Comparison of ENCODE assay signal across 8 cellular contexts in genomic region chr1:51501218-51501630, GRCh38. TPM values are rescaled to one million over a fixed set of nuclear protein-coding genes. Genes with fewer than 3 reads are reported as not detected.
DNase-seq lines count a peak whose midpoint lies in the region; ATAC-seq and TF ChIP-seq lines count a peak whose summit lies in the region.
"Not testable (repeated sequence)": the region's sequence is repeated elsewhere in the genome, so short reads cannot be mapped to it uniquely, and the experiment has no call there.

No MANE protein-coding gene starts in this region.

- H3K4me2 ChIP-seq in BLaER1 treated with 17β-estradiol and CSF1 and Interleukin-3, amounts not matched to agents 10 nM and 100 nM: peak overlapping the region; percentile 53 to 79 (median 63)

- peaks cover 39 to 88% (median 70%) of the 10 kb centered on the region in 11 experiments for H3K36me3 ChIP-seq in BLaER1 treated with 17β-estradiol and CSF1 and Interleukin-3, amounts not matched to agents 10 nM and 100 nM

- peaks cover 68% of the 10 kb centered on the region for H3K36me3 Mint-ChIP-seq in activated T-cell treated with anti-CD3 and anti-CD28 coated beads, Interleukin-2, amount 50 U/mL, for 24 hours (ENCODE audit: low read depth)
- H3K36me3 Mint-ChIP-seq in natural killer cell treated with Interleukin-12 subunit alpha and Interleukin-12 subunit beta and Interleukin-15 and Interleukin-18, amount 100 ng/mL, for 72 hours: peaks cover 12% of the 10 kb centered on the region

- H3K27ac Mint-ChIP-seq in activated T-cell treated with anti-CD3 and anti-CD28 coated beads, Interleukin-2, amount 50 U/mL, for 24 hours: peak overlapping the region; percentile 82
- H3K27ac Mint-ChIP-seq in natural killer cell treated with Interleukin-12 subunit alpha and Interleukin-12 subunit beta and Interleukin-15 and Interleukin-18, amount 100 ng/mL, for 72 hours: peak overlapping the region; percentile 80 to 98

- not testable (repeated sequence) for H3K27me3 Mint-ChIP-seq in activated T-cell treated with anti-CD3 and anti-CD28 coated beads, Interleukin-2, amount 50 U/mL, for 24 hours; natural killer cell treated with Interleukin-12 subunit alpha and Interleukin-12 subunit beta and Interleukin-15 and Interleukin-18, amount 100 ng/mL, for 72 hours

- not testable (repeated sequence) for TF ChIP-seq POLR2A in NB4 (IDR thresholded peaks at IDR 0.05; ENCODE audit: extremely low read depth, insufficient read length)

- not testable (repeated sequence) for TF ChIP-seq CTCF in GM20000 (IDR thresholded peaks at IDR 0.05; ENCODE audit: extremely low read depth, missing control alignments); NB4 (IDR thresholded peaks at IDR 0.05; ENCODE audit: low read depth, low read length)

- peaks cover 73% of the 10 kb centered on the region for H3K4me1 Mint-ChIP-seq in activated T-cell treated with anti-CD3 and anti-CD28 coated beads, Interleukin-2, amount 50 U/mL, for 24 hours (ENCODE audit: low read depth)
- peaks cover 45 to 64% of the 10 kb centered on the region in 2 donors for H3K4me1 Mint-ChIP-seq in natural killer cell treated with Interleukin-12 subunit alpha and Interleukin-12 subunit beta and Interleukin-15 and Interleukin-18, amount 100 ng/mL, for 72 hours (ENCODE audit: low read depth in 2 of 2)

- peaks cover 13 to 35% (median 17%) of the 10 kb centered on the region in 10 experiments for H3K4me1 ChIP-seq in BLaER1 treated with 17β-estradiol and CSF1 and Interleukin-3, amounts not matched to agents 10 nM and 100 nM

- peaks cover 16 to 100% (median 44%) of the 10 kb centered on the region in 11 experiments; a peak in 16 of 22 replicates for H4K20me1 ChIP-seq in BLaER1 treated with 17β-estradiol and CSF1 and Interleukin-3, amounts not matched to agents 10 nM and 100 nM

- not testable (repeated sequence) for H3K9me3 Mint-ChIP-seq in activated T-cell treated with anti-CD3 and anti-CD28 coated beads, Interleukin-2, amount 50 U/mL, for 24 hours; natural killer cell treated with Interleukin-12 subunit alpha and Interleukin-12 subunit beta and Interleukin-15 and Interleukin-18, amount 100 ng/mL, for 72 hours

- peak; percentile 39 for DNase-seq in GM20000 (ENCODE audit: low spot score)
- DNase-seq in NB4 (ENCODE audit: low read depth): peak; percentile 32
- DNase-seq in activated T-cell treated with anti-CD3 and anti-CD28 coated beads, Interleukin-2, amount 50 U/mL, for 24 hours: peak; percentile 51
- DNase-seq in natural killer cell treated with Interleukin-12 subunit alpha and Interleukin-12 subunit beta and Interleukin-15 and Interleukin-18, amount 100 ng/mL, for 72 hours (ENCODE audit: low spot score): peak; percentile 81

- H3K9ac ChIP-seq in BLaER1 treated with 17β-estradiol and CSF1 and Interleukin-3, amounts not matched to agents 10 nM and 100 nM: peak overlapping the region in 6 of 11 experiments; percentile 9 to 56 (median 38); a peak in 8 of 22 replicates

- H3K27me3 ChIP-seq in BLaER1 treated with 17β-estradiol and CSF1 and Interleukin-3, amounts not matched to agents 10 nM and 100 nM: not testable (repeated sequence)

- peak overlapping the region in 2 of 10 experiments; percentile 15 to 32; a peak in 3 of 20 replicates for H3K4me3 ChIP-seq in BLaER1 treated with 17β-estradiol and CSF1 and Interleukin-3, amounts not matched to agents 10 nM and 100 nM
- H3K4me3 ChIP-seq in NB4 (ENCODE audit: low read depth, low read length): not testable (repeated sequence)

- H3K27ac ChIP-seq in BLaER1 treated with 17β-estradiol and CSF1 and Interleukin-3, amounts not matched to agents 10 nM and 100 nM: peak overlapping the region in 9 of 11 experiments; percentile 40 to 63 (median 56); a peak in 14 of 22 replicates

- H3K4me3 Mint-ChIP-seq in activated T-cell treated with anti-CD3 and anti-CD28 coated beads, Interleukin-2, amount 50 U/mL, for 24 hours: peak overlapping the region; percentile 61
- H3K4me3 Mint-ChIP-seq in natural killer cell treated with Interleukin-12 subunit alpha and Interleukin-12 subunit beta and Interleukin-15 and Interleukin-18, amount 100 ng/mL, for 72 hours: peak overlapping the region; percentile 75

- peak; percentile 63 for ATAC-seq in GM18858 (IDR thresholded peaks at IDR 0.05; ENCODE audit: unreplicated experiment)
- ATAC-seq in HG02763 (IDR thresholded peaks at IDR 0.05; ENCODE audit: unreplicated experiment): peak; percentile 68
- ATAC-seq in HG03196 (IDR thresholded peaks at IDR 0.05; ENCODE audit: unreplicated experiment): peak; percentile 63
- peak; percentile 88 to 96 for ATAC-seq in natural killer cell treated with Interleukin-12 subunit alpha and Interleukin-12 subunit beta and Interleukin-15 and Interleukin-18, amount 100 ng/mL, for 72 hours

- peaks cover 6 to 33% (median 24%) of the 10 kb centered on the region in 11 experiments; a peak in 20 of 22 replicates for H3K9me3 ChIP-seq in BLaER1 treated with 17β-estradiol and CSF1 and Interleukin-3, amounts not matched to agents 10 nM and 100 nM (replicated peaks in 1 of 11)

RNA-seq across cellular contexts. Expression of gene EPS15, which starts 17.8 kb away (rescaled TPM):
- total RNA-seq in natural killer cell treated with Interleukin-12 subunit alpha and Interleukin-12 subunit beta and Interleukin-15 and Interleukin-18, amount 100 ng/mL, for 72 hours: 10 to 100 TPM; 82.3 to 97.3 TPM
